ENCODE assay signal across 25 cellular contexts in genomic region chr1:91398291-91398690, GRCh38. TPM values are rescaled to one million over a fixed set of nuclear protein-coding genes. Genes with fewer than 3 reads are reported as not detected.
DNase-seq lines count a peak whose midpoint lies in the region; ATAC-seq, FAIRE-seq and TF ChIP-seq lines count a peak whose summit lies in the region.
"Had no signal": no experiment of that assay in that cellular context is flagged by ENCODE, and none has a peak within 500 bp of the region (broad histone marks: within the 10 kb centered on the region; RNA-seq: fewer than 3 reads in every experiment).

No MANE protein-coding gene starts in this region.

- H3K79me2 ChIP-seq in HepG2 (ENCODE audit: insufficient read depth, low read length), result no peaks in the 10 kb centered on the region

- H3K9me3 ChIP-seq in HepG2 (ENCODE audit: low read length) (no peaks in the 10 kb centered on the region), right lobe of liver (no peaks in the 10 kb centered on the region)
- H3K9me3 ChIP-seq: BE2C; BLaER1 treated with 17β-estradiol and CSF1 and Interleukin-3, amounts not matched to agents 10 nM and 100 nM had no signal

- H3K27me3 ChIP-seq in HepG2 (ENCODE audit: control insufficient read depth in 1 of 2, insufficient read depth in 2 of 2, low read length in 2 of 2) (no peaks in the 10 kb centered on the region), right lobe of liver (no peaks in the 10 kb centered on the region), rectal smooth muscle tissue (ENCODE audit: control insufficient read depth, insufficient read depth, low read length) (no peaks in the 10 kb centered on the region)
- H3K27me3 ChIP-seq: BE2C; BLaER1 treated with 17β-estradiol and CSF1 and Interleukin-3, amounts not matched to agents 10 nM and 100 nM had no signal

- TF ChIP-seq RAD21 in HepG2 (CRISPR knock-in tag; IDR thresholded peaks at IDR 0.05), result no peak

- POLR2A ChIA-PET in HepG2 (lab: Yijun Ruan, JAX), result no interaction called here

- no peak for TF ChIP-seq POLR2A in HepG2 (IDR thresholded peaks at IDR 0.05; ENCODE audit: insufficient read depth in 1 of 2, low read depth in 2 of 2, low read length in 2 of 2)
- TF ChIP-seq POLR2A in right lobe of liver (IDR thresholded peaks at IDR 0.05), result no peak

- TF ChIP-seq EP300 in HepG2 (IDR thresholded peaks at IDR 0.05; ENCODE audit: low read depth in 2 of 2, low read length in 2 of 2), result no peak
- TF ChIP-seq EP300 in HepG2 (CRISPR knock-in tag; IDR thresholded peaks at IDR 0.05; ENCODE audit: borderline replicate concordance), result no peak

- CTCF ChIA-PET in HepG2 (lab: Yijun Ruan, JAX; ENCODE audit: low intra/inter-chr PET ratio, low total read pairs), result no interaction called here

- in situ Hi-C loops in HepG2 (cut with HindIII; ENCODE audit: extremely low pct_ligation_motif_present, low pct_unique_long_range_greater_than_20kb), result no loop called here

- no peaks in the 10 kb centered on the region for H4K20me1 ChIP-seq in HepG2 (ENCODE audit: insufficient read depth, low read length)
- H4K20me1 ChIP-seq: BLaER1 treated with 17β-estradiol and CSF1 and Interleukin-3, amounts not matched to agents 10 nM and 100 nM had no signal

- H3K4me3 ChIP-seq in HepG2 (replicated peaks in 1 of 3; ENCODE audit: insufficient read depth in 1 of 3, low read depth in 2 of 3, low read length in 3 of 3) (no peak overlapping the region), right lobe of liver (no peak overlapping the region), rectal smooth muscle tissue (ENCODE audit: low read length) (no peak overlapping the region)
- H3K4me3 ChIP-seq: BLaER1 treated with 17β-estradiol and CSF1 and Interleukin-3, amounts not matched to agents 10 nM and 100 nM; GM23338 had no signal

- ATAC-seq in HepG2, result no peak
- no peak for ATAC-seq in right lobe of liver
- ATAC-seq in HG02938 (IDR thresholded peaks at IDR 0.05; ENCODE audit: unreplicated experiment), result no peak
- ATAC-seq: GM23338, HCT116 had no signal

- no peak overlapping the region for H2AFZ ChIP-seq in HepG2 (ENCODE audit: low read length)
- H2AFZ ChIP-seq: GM23338 had no signal

- H3K4me1 ChIP-seq in HepG2 (ENCODE audit: insufficient read depth, low read length), result no peaks in the 10 kb centered on the region
- H3K4me1 ChIP-seq in right lobe of liver, result no peaks in the 10 kb centered on the region
- peaks cover 10% of the 10 kb centered on the region for H3K4me1 ChIP-seq in rectal smooth muscle tissue (ENCODE audit: control insufficient read depth, insufficient read depth, low read length)
- H3K4me1 ChIP-seq: BE2C had no signal

- intact Hi-C loops in HepG2 (cut with micrococcal nuclease; ENCODE audit: unreplicated experiment), result no loop called here
- intact Hi-C loops in right lobe of liver (cut with DNase I), result no loop called here

- BruUV-seq in HepG2 (replicated peaks; lab: Mats Ljungman, UMichigan), result no TSS peak

- H3K27ac ChIP-seq in HepG2 (ENCODE audit: extremely low read length, insufficient read depth, low read length) (no peak overlapping the region), right lobe of liver (no peak overlapping the region), rectal smooth muscle tissue (ENCODE audit: low read depth, low read length) (peak overlapping the region; percentile 22)
- H3K27ac ChIP-seq: 22Rv1; BLaER1 treated with 17β-estradiol and CSF1 and Interleukin-3, amounts not matched to agents 10 nM and 100 nM had no signal

- H3K4me2 ChIP-seq in HepG2 (ENCODE audit: low read depth, low read length), result no peak overlapping the region
- H3K4me2 ChIP-seq: BLaER1 treated with 17β-estradiol and CSF1 and Interleukin-3, amounts not matched to agents 10 nM and 100 nM; GM23338 had no signal

- no peak for DNase-seq in HepG2 (ENCODE audit: low spot score)
- no peak for DNase-seq in right lobe of liver
- DNase-seq in foreskin melanocyte, result peak; percentile 68
- no peak for DNase-seq in OCI-M2 (lab: John Stamatoyannopoulos, UW; ENCODE audit: unreplicated experiment)
- no peak for DNase-seq in NK-92 (lab: John Stamatoyannopoulos, UW; ENCODE audit: unreplicated experiment)
- DNase-seq: ACHN; AML-193; BE2C; Calu3; CD4-positive, alpha-beta T cell; CD8-positive, alpha-beta memory T cell; DMS53; GF-D8; H9; HFFc6 had no signal

- 9% methylated on average over 1 of the region's 1 CpG for WGBS in HepG2 (ENCODE audit: low lambda C conversion rate)
- 87% methylated on average over 1 of the region's 1 CpG for WGBS in right lobe of liver (ENCODE audit: insufficient coverage, low coverage, low lambda C conversion rate, missing lambda C conversion rate)

- H3K36me3 ChIP-seq in HepG2 (replicated peaks in 1 of 2; ENCODE audit: control insufficient read depth in 1 of 2, insufficient read depth in 2 of 2, low read length in 2 of 2), result no peaks in the 10 kb centered on the region
- H3K36me3 ChIP-seq in right lobe of liver, result no peaks in the 10 kb centered on the region
- H3K36me3 ChIP-seq in rectal smooth muscle tissue (ENCODE audit: control insufficient read depth, insufficient read depth, low read length), result no peaks in the 10 kb centered on the region
- H3K36me3 ChIP-seq: BE2C; BLaER1 treated with 17β-estradiol and CSF1 and Interleukin-3, amounts not matched to agents 10 nM and 100 nM had no signal

- H3K9ac ChIP-seq in HepG2 (ENCODE audit: insufficient read depth, low read depth, low read length), result no peak overlapping the region
- H3K9ac ChIP-seq in rectal smooth muscle tissue (ENCODE audit: low read length), result no peak overlapping the region
- H3K9ac ChIP-seq: BLaER1 treated with 17β-estradiol and CSF1 and Interleukin-3, amounts not matched to agents 10 nM and 100 nM had no signal

- FAIRE-seq in HepG2 (lab: Jason Lieb, UNC), result no peak
- FAIRE-seq: A204.1, GM12891, GM18507 had no signal

- TF ChIP-seq CTCF in HepG2 (CRISPR knock-in tag; IDR thresholded peaks at IDR 0.05) (no peak), right lobe of liver (IDR thresholded peaks at IDR 0.05) (no peak)

RNA-seq across cellular contexts. Expression of gene HFM1, which starts 6.3 kb away (rescaled TPM):
- total RNA-seq in HepG2 (2016; rRNA removed; fragmentation: Illumina TruSeq; extraction: Trizol) (0.29 and 1.4 TPM in 2 replicates), right lobe of liver (under 1 TPM in 2 of 6 experiments, not detected in 4; 0.07 to 0.35 TPM)
- total RNA-seq in HepG2 (2016; cell fraction: cytosol; rRNA removed; fragmentation: Illumina TruSeq; extraction: Trizol; ENCODE audit: low read depth), result 1.2 and 1.4 TPM in 2 replicates
- total RNA-seq in HepG2 (2016; cell fraction: insoluble cytoplasmic fraction; rRNA removed; fragmentation: Illumina TruSeq; extraction: Trizol), result 0.46 and 0.91 TPM in 2 replicates
- 1.2 and 1.3 TPM in 2 replicates for total RNA-seq in HepG2 (2016; cell fraction: membrane; rRNA removed; fragmentation: Illumina TruSeq; extraction: Trizol)
- 3.2 and 4.6 TPM in 2 replicates for total RNA-seq in HepG2 (2016; cell fraction: nucleus; rRNA removed; fragmentation: Illumina TruSeq; extraction: Trizol)
- 0.18 and 0.29 TPM in 2 replicates for polyA plus RNA-seq in HepG2 (2011; rRNA removed)
- 0.08 TPM in 1 of 2 replicates, not detected in the other for polyA plus RNA-seq in HepG2 (2011; cell fraction: cytosol; rRNA removed)
- polyA plus RNA-seq in HepG2 (2011; cell fraction: nucleus; rRNA removed), result 0.40 and 1.2 TPM in 2 replicates
- polyA plus RNA-seq in HepG2 (2012), result 0.36 and 0.50 TPM in 2 replicates
- 0.03 TPM in 1 of 2 replicates, not detected in the other for polyA plus RNA-seq in HepG2 (2016; cell fraction: cytosol; fragmentation: Illumina TruSeq; extraction: Trizol; ENCODE audit: low read depth)
- polyA plus RNA-seq in HepG2 (2016; cell fraction: insoluble cytoplasmic fraction; fragmentation: Illumina TruSeq; extraction: Trizol; ENCODE audit: low read depth), result 0.48 and 0.70 TPM in 2 replicates
- polyA plus RNA-seq in HepG2 (2016; cell fraction: membrane; fragmentation: Illumina TruSeq; extraction: Trizol; ENCODE audit: low read depth), result 0.06 and 0.11 TPM in 2 replicates
- 3.7 and 4.0 TPM in 2 replicates for polyA plus RNA-seq in HepG2 (2016; cell fraction: nucleus; fragmentation: Illumina TruSeq; extraction: Trizol; ENCODE audit: insufficient read depth, low read depth)
- polyA minus RNA-seq in HepG2 (2011; rRNA and poly(A)+ RNA removed; ENCODE audit: low replicate concordance), result not detected in 2 replicates
- not detected in 2 replicates for polyA minus RNA-seq in HepG2 (2011; cell fraction: cytosol; rRNA and poly(A)+ RNA removed)
- polyA minus RNA-seq in HepG2 (2011; cell fraction: nucleus; rRNA and poly(A)+ RNA removed), result 2.6 and 2.7 TPM in 2 replicates
- total RNA-seq: Calu3; CD4-positive, alpha-beta T cell; CD8-positive, alpha-beta memory T cell; HFFc6 had no signal
- polyA plus RNA-seq: CD14-positive monocyte; CD8-positive, alpha-beta memory T cell had no signal
